Comparison of ENCODE assay signal across 1 cellular context in the genomic region with DNA sequence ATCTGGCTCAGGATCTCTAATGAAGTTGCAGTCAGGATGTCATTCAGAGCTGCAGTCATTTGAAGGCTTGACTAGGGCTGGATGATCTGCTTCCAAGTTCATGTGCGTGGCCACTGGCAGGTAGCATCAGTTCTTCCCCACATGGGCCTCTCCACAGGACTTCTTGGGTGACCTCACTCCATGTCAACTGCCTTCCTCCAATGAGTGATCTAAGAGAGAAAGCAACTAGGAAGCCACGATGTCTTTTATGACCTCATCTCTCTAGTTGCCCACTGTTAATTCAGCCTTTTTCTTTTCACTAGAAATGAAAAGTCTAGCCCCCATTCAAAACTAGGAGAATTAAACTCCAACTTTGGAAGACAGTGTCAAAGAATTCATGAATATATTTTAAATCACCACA.
TF ChIP-seq lines count a peak whose summit lies in the region.

No MANE protein-coding gene starts in this region.

TF ChIP-seq in HEK293, 187 proteins besides CTCF, POLR2A, EP300 and RAD21 (continued from another document and continues in another):
- TF ChIP-seq, protein P1, sequence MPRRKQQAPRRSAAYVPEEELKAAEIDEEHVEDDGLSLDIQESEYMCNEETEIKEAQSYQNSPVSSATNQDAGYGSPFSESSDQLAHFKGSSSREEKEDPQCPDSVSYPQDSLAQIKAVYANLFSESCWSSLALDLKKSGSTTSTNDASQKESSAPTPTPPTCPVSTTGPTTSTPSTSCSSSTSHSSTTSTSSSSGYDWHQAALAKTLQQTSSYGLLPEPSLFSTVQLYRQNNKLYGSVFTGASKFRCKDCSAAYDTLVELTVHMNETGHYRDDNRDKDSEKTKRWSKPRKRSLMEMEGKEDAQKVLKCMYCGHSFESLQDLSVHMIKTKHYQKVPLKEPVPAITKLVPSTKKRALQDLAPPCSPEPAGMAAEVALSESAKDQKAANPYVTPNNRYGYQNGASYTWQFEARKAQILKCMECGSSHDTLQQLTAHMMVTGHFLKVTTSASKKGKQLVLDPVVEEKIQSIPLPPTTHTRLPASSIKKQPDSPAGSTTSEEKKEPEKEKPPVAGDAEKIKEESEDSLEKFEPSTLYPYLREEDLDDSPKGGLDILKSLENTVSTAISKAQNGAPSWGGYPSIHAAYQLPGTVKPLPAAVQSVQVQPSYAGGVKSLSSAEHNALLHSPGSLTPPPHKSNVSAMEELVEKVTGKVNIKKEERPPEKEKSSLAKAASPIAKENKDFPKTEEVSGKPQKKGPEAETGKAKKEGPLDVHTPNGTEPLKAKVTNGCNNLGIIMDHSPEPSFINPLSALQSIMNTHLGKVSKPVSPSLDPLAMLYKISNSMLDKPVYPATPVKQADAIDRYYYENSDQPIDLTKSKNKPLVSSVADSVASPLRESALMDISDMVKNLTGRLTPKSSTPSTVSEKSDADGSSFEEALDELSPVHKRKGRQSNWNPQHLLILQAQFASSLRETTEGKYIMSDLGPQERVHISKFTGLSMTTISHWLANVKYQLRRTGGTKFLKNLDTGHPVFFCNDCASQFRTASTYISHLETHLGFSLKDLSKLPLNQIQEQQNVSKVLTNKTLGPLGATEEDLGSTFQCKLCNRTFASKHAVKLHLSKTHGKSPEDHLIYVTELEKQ (tag by site-specific recombination; IDR thresholded peaks at IDR 0.05; ENCODE audit: borderline replicate concordance), result no peak
- TF ChIP-seq ZFP41 (tag by site-specific recombination; IDR thresholded peaks at IDR 0.05; ENCODE audit: borderline replicate concordance) (no peak), ZNF843 (tag by site-specific recombination; IDR thresholded peaks at IDR 0.05) (no peak), GLI4 (tag by site-specific recombination; IDR thresholded peaks at IDR 0.05) (no peak), GFI1B (tag by site-specific recombination; IDR thresholded peaks at IDR 0.05) (no peak), ZNF658 (tag by site-specific recombination; IDR thresholded peaks at IDR 0.05) (no peak), IKZF3 (tag by site-specific recombination; IDR thresholded peaks at IDR 0.05) (no peak), ZNF223 (tag by site-specific recombination; IDR thresholded peaks at IDR 0.05) (no peak), ZNF510 (tag by site-specific recombination; IDR thresholded peaks at IDR 0.05; ENCODE audit: insufficient replicate concordance) (no peak), ZBTB21 (tag by site-specific recombination; IDR thresholded peaks at IDR 0.05) (peak; percentile 74), ZNF785 (tag by site-specific recombination; IDR thresholded peaks at IDR 0.05) (no peak), ZEB2 (tag by site-specific recombination; IDR thresholded peaks at IDR 0.05) (no peak), ZNF571 (tag by site-specific recombination; IDR thresholded peaks at IDR 0.05) (no peak), ZNF292 (tag by site-specific recombination; IDR thresholded peaks at IDR 0.05; ENCODE audit: borderline replicate concordance, low read depth) (no peak), ZNF629 (tag by site-specific recombination; IDR thresholded peaks at IDR 0.05) (peak; percentile 69), BCL11B (tag by site-specific recombination; IDR thresholded peaks at IDR 0.05; ENCODE audit: low read depth) (no peak), ZNF596 (tag by site-specific recombination; IDR thresholded peaks at IDR 0.05) (no peak), ZNF19 (tag by site-specific recombination; IDR thresholded peaks at IDR 0.05; ENCODE audit: low read depth) (no peak), ZFP3 (tag by site-specific recombination; IDR thresholded peaks at IDR 0.05; ENCODE audit: low read depth) (no peak), ZNF624 (tag by site-specific recombination; IDR thresholded peaks at IDR 0.05) (no peak), KLF9 (tag by site-specific recombination; IDR thresholded peaks at IDR 0.05; ENCODE audit: low read depth) (no peak), ZNF24 (tag by site-specific recombination; IDR thresholded peaks at IDR 0.05) (peak; percentile 59; the same call in 1 of the 2 replicates)
- TF ChIP-seq, protein P2, sequence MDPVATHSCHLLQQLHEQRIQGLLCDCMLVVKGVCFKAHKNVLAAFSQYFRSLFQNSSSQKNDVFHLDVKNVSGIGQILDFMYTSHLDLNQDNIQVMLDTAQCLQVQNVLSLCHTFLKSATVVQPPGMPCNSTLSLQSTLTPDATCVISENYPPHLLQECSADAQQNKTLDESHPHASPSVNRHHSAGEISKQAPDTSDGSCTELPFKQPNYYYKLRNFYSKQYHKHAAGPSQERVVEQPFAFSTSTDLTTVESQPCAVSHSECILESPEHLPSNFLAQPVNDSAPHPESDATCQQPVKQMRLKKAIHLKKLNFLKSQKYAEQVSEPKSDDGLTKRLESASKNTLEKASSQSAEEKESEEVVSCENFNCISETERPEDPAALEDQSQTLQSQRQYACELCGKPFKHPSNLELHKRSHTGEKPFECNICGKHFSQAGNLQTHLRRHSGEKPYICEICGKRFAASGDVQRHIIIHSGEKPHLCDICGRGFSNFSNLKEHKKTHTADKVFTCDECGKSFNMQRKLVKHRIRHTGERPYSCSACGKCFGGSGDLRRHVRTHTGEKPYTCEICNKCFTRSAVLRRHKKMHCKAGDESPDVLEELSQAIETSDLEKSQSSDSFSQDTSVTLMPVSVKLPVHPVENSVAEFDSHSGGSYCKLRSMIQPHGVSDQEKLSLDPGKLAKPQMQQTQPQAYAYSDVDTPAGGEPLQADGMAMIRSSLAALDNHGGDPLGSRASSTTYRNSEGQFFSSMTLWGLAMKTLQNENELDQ (tag by site-specific recombination; IDR thresholded peaks at IDR 0.05; ENCODE audit: low read depth), result no peak
- TF ChIP-seq, protein P3, sequence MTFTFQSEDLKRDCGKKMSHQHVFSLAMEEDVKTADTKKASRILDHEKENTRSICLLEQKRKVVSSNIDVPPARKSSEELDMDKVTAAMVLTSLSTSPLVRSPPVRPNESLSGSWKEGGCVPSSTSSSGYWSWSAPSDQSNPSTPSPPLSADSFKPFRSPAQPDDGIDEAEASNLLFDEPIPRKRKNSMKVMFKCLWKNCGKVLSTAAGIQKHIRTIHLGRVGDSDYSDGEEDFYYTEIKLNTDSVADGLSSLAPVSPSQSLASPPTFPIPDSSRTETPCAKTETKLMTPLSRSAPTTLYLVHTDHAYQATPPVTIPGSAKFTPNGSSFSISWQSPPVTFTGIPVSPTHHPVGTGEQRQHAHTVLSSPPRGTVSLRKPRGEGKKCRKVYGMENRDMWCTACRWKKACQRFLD (tag by site-specific recombination; IDR thresholded peaks at IDR 0.05), result no peak
- TF ChIP-seq, protein P4, sequence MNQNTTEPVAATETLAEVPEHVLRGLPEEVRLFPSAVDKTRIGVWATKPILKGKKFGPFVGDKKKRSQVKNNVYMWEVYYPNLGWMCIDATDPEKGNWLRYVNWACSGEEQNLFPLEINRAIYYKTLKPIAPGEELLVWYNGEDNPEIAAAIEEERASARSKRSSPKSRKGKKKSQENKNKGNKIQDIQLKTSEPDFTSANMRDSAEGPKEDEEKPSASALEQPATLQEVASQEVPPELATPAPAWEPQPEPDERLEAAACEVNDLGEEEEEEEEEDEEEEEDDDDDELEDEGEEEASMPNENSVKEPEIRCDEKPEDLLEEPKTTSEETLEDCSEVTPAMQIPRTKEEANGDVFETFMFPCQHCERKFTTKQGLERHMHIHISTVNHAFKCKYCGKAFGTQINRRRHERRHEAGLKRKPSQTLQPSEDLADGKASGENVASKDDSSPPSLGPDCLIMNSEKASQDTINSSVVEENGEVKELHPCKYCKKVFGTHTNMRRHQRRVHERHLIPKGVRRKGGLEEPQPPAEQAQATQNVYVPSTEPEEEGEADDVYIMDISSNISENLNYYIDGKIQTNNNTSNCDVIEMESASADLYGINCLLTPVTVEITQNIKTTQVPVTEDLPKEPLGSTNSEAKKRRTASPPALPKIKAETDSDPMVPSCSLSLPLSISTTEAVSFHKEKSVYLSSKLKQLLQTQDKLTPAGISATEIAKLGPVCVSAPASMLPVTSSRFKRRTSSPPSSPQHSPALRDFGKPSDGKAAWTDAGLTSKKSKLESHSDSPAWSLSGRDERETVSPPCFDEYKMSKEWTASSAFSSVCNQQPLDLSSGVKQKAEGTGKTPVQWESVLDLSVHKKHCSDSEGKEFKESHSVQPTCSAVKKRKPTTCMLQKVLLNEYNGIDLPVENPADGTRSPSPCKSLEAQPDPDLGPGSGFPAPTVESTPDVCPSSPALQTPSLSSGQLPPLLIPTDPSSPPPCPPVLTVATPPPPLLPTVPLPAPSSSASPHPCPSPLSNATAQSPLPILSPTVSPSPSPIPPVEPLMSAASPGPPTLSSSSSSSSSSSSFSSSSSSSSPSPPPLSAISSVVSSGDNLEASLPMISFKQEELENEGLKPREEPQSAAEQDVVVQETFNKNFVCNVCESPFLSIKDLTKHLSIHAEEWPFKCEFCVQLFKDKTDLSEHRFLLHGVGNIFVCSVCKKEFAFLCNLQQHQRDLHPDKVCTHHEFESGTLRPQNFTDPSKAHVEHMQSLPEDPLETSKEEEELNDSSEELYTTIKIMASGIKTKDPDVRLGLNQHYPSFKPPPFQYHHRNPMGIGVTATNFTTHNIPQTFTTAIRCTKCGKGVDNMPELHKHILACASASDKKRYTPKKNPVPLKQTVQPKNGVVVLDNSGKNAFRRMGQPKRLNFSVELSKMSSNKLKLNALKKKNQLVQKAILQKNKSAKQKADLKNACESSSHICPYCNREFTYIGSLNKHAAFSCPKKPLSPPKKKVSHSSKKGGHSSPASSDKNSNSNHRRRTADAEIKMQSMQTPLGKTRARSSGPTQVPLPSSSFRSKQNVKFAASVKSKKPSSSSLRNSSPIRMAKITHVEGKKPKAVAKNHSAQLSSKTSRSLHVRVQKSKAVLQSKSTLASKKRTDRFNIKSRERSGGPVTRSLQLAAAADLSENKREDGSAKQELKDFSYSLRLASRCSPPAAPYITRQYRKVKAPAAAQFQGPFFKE (tag by site-specific recombination; IDR thresholded peaks at IDR 0.05; ENCODE audit: borderline replicate concordance), result no peak
- TF ChIP-seq, protein P5, sequence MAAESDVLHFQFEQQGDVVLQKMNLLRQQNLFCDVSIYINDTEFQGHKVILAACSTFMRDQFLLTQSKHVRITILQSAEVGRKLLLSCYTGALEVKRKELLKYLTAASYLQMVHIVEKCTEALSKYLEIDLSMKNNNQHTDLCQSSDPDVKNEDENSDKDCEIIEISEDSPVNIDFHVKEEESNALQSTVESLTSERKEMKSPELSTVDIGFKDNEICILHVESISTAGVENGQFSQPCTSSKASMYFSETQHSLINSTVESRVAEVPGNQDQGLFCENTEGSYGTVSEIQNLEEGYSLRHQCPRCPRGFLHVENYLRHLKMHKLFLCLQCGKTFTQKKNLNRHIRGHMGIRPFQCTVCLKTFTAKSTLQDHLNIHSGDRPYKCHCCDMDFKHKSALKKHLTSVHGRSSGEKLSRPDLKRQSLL (tag by site-specific recombination; IDR thresholded peaks at IDR 0.05), result no peak
- TF ChIP-seq, protein P6, sequence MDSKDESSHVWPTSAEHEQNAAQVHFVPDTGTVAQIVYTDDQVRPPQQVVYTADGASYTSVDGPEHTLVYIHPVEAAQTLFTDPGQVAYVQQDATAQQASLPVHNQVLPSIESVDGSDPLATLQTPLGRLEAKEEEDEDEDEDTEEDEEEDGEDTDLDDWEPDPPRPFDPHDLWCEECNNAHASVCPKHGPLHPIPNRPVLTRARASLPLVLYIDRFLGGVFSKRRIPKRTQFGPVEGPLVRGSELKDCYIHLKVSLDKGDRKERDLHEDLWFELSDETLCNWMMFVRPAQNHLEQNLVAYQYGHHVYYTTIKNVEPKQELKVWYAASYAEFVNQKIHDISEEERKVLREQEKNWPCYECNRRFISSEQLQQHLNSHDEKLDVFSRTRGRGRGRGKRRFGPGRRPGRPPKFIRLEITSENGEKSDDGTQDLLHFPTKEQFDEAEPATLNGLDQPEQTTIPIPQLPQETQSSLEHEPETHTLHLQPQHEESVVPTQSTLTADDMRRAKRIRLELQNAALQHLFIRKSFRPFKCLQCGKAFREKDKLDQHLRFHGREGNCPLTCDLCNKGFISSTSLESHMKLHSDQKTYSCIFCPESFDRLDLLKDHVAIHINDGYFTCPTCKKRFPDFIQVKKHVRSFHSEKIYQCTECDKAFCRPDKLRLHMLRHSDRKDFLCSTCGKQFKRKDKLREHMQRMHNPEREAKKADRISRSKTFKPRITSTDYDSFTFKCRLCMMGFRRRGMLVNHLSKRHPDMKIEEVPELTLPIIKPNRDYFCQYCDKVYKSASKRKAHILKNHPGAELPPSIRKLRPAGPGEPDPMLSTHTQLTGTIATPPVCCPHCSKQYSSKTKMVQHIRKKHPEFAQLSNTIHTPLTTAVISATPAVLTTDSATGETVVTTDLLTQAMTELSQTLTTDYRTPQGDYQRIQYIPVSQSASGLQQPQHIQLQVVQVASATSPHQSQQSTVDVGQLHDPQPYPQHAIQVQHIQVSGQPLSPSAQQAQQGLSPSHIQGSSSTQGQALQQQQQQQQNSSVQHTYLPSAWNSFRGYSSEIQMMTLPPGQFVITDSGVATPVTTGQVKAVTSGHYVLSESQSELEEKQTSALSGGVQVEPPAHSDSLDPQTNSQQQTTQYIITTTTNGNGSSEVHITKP (tag by site-specific recombination; IDR thresholded peaks at IDR 0.05), result no peak
- TF ChIP-seq, protein P7, sequence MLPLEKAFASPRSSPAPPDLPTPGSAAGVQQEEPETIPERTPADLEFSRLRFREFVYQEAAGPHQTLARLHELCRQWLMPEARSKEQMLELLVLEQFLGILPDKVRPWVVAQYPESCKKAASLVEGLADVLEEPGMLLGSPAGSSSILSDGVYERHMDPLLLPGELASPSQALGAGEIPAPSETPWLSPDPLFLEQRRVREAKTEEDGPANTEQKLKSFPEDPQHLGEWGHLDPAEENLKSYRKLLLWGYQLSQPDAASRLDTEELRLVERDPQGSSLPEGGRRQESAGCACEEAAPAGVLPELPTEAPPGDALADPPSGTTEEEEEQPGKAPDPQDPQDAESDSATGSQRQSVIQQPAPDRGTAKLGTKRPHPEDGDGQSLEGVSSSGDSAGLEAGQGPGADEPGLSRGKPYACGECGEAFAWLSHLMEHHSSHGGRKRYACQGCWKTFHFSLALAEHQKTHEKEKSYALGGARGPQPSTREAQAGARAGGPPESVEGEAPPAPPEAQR (tag by site-specific recombination; IDR thresholded peaks at IDR 0.05), result no peak
- TF ChIP-seq, protein P8, sequence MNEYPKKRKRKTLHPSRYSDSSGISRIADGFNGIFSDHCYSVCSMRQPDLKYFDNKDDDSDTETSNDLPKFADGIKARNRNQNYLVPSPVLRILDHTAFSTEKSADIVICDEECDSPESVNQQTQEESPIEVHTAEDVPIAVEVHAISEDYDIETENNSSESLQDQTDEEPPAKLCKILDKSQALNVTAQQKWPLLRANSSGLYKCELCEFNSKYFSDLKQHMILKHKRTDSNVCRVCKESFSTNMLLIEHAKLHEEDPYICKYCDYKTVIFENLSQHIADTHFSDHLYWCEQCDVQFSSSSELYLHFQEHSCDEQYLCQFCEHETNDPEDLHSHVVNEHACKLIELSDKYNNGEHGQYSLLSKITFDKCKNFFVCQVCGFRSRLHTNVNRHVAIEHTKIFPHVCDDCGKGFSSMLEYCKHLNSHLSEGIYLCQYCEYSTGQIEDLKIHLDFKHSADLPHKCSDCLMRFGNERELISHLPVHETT (tag by site-specific recombination; IDR thresholded peaks at IDR 0.05), result no peak
- TF ChIP-seq, protein P9, sequence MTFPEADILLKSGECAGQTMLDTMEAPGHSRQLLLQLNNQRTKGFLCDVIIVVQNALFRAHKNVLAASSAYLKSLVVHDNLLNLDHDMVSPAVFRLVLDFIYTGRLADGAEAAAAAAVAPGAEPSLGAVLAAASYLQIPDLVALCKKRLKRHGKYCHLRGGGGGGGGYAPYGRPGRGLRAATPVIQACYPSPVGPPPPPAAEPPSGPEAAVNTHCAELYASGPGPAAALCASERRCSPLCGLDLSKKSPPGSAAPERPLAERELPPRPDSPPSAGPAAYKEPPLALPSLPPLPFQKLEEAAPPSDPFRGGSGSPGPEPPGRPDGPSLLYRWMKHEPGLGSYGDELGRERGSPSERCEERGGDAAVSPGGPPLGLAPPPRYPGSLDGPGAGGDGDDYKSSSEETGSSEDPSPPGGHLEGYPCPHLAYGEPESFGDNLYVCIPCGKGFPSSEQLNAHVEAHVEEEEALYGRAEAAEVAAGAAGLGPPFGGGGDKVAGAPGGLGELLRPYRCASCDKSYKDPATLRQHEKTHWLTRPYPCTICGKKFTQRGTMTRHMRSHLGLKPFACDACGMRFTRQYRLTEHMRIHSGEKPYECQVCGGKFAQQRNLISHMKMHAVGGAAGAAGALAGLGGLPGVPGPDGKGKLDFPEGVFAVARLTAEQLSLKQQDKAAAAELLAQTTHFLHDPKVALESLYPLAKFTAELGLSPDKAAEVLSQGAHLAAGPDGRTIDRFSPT (tag by site-specific recombination; IDR thresholded peaks at IDR 0.05), result no peak
